Comparison of ENCODE assay signal across 12 cellular contexts in genomic region chr3:196216081-196216564, GRCh38. TPM values are rescaled to one million over a fixed set of nuclear protein-coding genes. Genes with fewer than 3 reads are reported as not detected.
DNase-seq lines count a peak whose midpoint lies in the region; ATAC-seq and TF ChIP-seq lines count a peak whose summit lies in the region.
"Had no signal": no experiment of that assay in that cellular context is flagged by ENCODE, and none has a peak within 500 bp of the region (broad histone marks: within the 10 kb centered on the region; RNA-seq: fewer than 3 reads in every experiment).

TSS of gene SLC51A (plus strand) at chr3:196216534. CDS start at chr3:196216713, 179 bp downstream.

- H3K9me3 Mint-ChIP-seq in activated naive CD4-positive, alpha-beta T cell treated with anti-CD3 and anti-CD28 coated beads, Interleukin-2, amount 50 U/mL, for 24 hours: no peaks in the 10 kb centered on the region

- TF ChIP-seq CTCF in colonic mucosa (IDR thresholded peaks at IDR 0.05) (no peak), lower lobe of right lung (IDR thresholded peaks at IDR 0.05) (no peak), transverse colon (IDR thresholded peaks at IDR 0.05) (no peak)

- peak within 1 kb of the TSS; percentile 68 for H3K27ac Mint-ChIP-seq in activated naive CD4-positive, alpha-beta T cell treated with anti-CD3 and anti-CD28 coated beads, Interleukin-2, amount 50 U/mL, for 24 hours

- intact Hi-C loops in colonic mucosa (cut with DNase I) (no loop called here), lower lobe of right lung (cut with DNase I) (no loop called here), transverse colon (cut with DNase I; ENCODE audit: low total_unique reads) (no loop called here)

- in situ Hi-C loops in transverse colon (cut with MboI; ENCODE audit: low pct_ligation_motif_present in 1 of 4, low pct_unique_long_range_greater_than_20kb in 1 of 4, low sequenced_read_pairs in 3 of 4): loop anchor here in 1 of 4 donors (25.0 kb wide), 1 partner anchor 479 kb away; no protein-coding TSS in a partner anchor

- H3K27me3 ChIP-seq in colonic mucosa: no peaks in the 10 kb centered on the region
- peaks cover 5% of the 10 kb centered on the region for H3K27me3 ChIP-seq in lower lobe of right lung (ENCODE audit: low read depth)
- no peaks in the 10 kb centered on the region for H3K27me3 ChIP-seq in transverse colon
- H3K27me3 ChIP-seq: cardiac muscle cell had no signal

- no peak for TF ChIP-seq EP300 in transverse colon (IDR thresholded peaks at IDR 0.05; ENCODE audit: low read depth)

- WGBS in transverse colon (ENCODE audit: low coverage in 1 of 2), 2 donors: 54% methylated on average over 15 of the region's 15 CpGs; no CpG with 5 or more reads in 1 of the 2 donors

- no peaks in the 10 kb centered on the region for H3K27me3 Mint-ChIP-seq in activated naive CD4-positive, alpha-beta T cell treated with anti-CD3 and anti-CD28 coated beads, Interleukin-2, amount 50 U/mL, for 24 hours

- peak; percentile 4 to 43 for ATAC-seq in lower lobe of right lung

- H3K27ac ChIP-seq in colonic mucosa (no peak within 1 kb of the TSS), lower lobe of right lung (no peak within 1 kb of the TSS), transverse colon (peak within 1 kb of the TSS; percentile 2 to 43 (median 16))
- H3K27ac ChIP-seq: cardiac muscle cell had no signal

- peak within 1 kb of the TSS; percentile 27 for H3K4me3 ChIP-seq in colonic mucosa
- no peak within 1 kb of the TSS for H3K4me3 ChIP-seq in lower lobe of right lung
- H3K4me3 ChIP-seq in transverse colon: peak within 1 kb of the TSS in 3 of 4 donors; percentile 19 to 38 (median 22)
- H3K4me3 ChIP-seq: cardiac muscle cell had no signal

- peak within 1 kb of the TSS; percentile 40 to 43 for H3K9ac ChIP-seq in colonic mucosa (ENCODE audit: low read depth in 2 of 2, low read length in 2 of 2)

- DNase-seq in activated naive CD4-positive, alpha-beta T cell treated with anti-CD3 and anti-CD28 coated beads, Interleukin-2, amount 50 U/mL, for 16 hours: no peak
- DNase-seq in colonic mucosa (peak; percentile 71), lower lobe of right lung (no peak), transverse colon (peak; percentile 68), cerebellar cortex (ENCODE audit: low spot score) (no peak), RKO (ENCODE audit: low spot score) (no peak)
- DNase-seq in stimulated activated naive CD4-positive, alpha-beta T cell treated with Interleukin-2 at 50 U/mL for 16 hours (lab: John Stamatoyannopoulos, UW): no peak
- DNase-seq: hypothalamus; NCI-H446; stimulated activated CD4-positive, alpha-beta T cell treated with anti-CD3 and anti-CD28 coated beads, Interleukin-12 subunit alpha, Interleukin-12 subunit beta, amount 100 ng/mL, for 4 hours had no signal

- TF ChIP-seq POLR2A in transverse colon (IDR thresholded peaks at IDR 0.05): peak; percentile 24

- no peaks in the 10 kb centered on the region for H3K9me3 ChIP-seq in colonic mucosa
- no peaks in the 10 kb centered on the region for H3K9me3 ChIP-seq in lower lobe of right lung
- no peaks in the 10 kb centered on the region for H3K9me3 ChIP-seq in transverse colon

- H3K36me3 Mint-ChIP-seq in activated naive CD4-positive, alpha-beta T cell treated with anti-CD3 and anti-CD28 coated beads, Interleukin-2, amount 50 U/mL, for 24 hours: no peaks in the 10 kb centered on the region

- H3K4me3 Mint-ChIP-seq in activated naive CD4-positive, alpha-beta T cell treated with anti-CD3 and anti-CD28 coated beads, Interleukin-2, amount 50 U/mL, for 24 hours: peak within 1 kb of the TSS; percentile 60

- H3K4me1 ChIP-seq in colonic mucosa (peaks cover 22% of the 10 kb centered on the region), lower lobe of right lung (peaks cover 16% of the 10 kb centered on the region), transverse colon (peaks cover 0 to 30% (median 25%) of the 10 kb centered on the region in 4 donors)

- peaks cover 18% of the 10 kb centered on the region for H3K4me1 Mint-ChIP-seq in activated naive CD4-positive, alpha-beta T cell treated with anti-CD3 and anti-CD28 coated beads, Interleukin-2, amount 50 U/mL, for 24 hours

- no peaks in the 10 kb centered on the region for H3K36me3 ChIP-seq in colonic mucosa
- no peaks in the 10 kb centered on the region for H3K36me3 ChIP-seq in lower lobe of right lung
- no peaks in the 10 kb centered on the region for H3K36me3 ChIP-seq in transverse colon
- H3K36me3 ChIP-seq: cardiac muscle cell had no signal

RNA-seq across cellular contexts. Expression of gene SLC51A, which starts in this region (rescaled TPM):
- total RNA-seq in colonic mucosa (10 to 100 TPM in 1 of 2 donors, 1 to 10 TPM in 1; 2.1 to 65.1 TPM), lower lobe of right lung (1.3 TPM), transverse colon (100 to 1,000 TPM in 1 of 4 donors, 10 to 100 TPM in 2, 1 to 10 TPM in 1; 7.2 to 123 (median 40.5) TPM)
- total RNA-seq: cardiac muscle cell had no signal

Comparison
In these comparisons a context has a peak if more than half of its experiments do, and no peak if none do; other contexts are left out.
1. DNase-seq: peak in colonic mucosa (single experiment) and transverse colon (single experiment); none in activated naive CD4-positive, alpha-beta T cell treated with anti-CD3 and anti-CD28 coated beads, Interleukin-2, amount 50 U/mL, for 16 hours (single experiment), lower lobe of right lung (single experiment), stimulated activated naive CD4-positive, alpha-beta T cell treated with Interleukin-2 at 50 U/mL for 16 hours (single experiment), cerebellar cortex (single experiment) and RKO (single experiment).
2. H3K27ac ChIP-seq: peak in transverse colon (4 of 4); none in colonic mucosa (single experiment) and lower lobe of right lung (single experiment).